1 cellular context compared by ENCODE assay signal in the genomic region with DNA sequence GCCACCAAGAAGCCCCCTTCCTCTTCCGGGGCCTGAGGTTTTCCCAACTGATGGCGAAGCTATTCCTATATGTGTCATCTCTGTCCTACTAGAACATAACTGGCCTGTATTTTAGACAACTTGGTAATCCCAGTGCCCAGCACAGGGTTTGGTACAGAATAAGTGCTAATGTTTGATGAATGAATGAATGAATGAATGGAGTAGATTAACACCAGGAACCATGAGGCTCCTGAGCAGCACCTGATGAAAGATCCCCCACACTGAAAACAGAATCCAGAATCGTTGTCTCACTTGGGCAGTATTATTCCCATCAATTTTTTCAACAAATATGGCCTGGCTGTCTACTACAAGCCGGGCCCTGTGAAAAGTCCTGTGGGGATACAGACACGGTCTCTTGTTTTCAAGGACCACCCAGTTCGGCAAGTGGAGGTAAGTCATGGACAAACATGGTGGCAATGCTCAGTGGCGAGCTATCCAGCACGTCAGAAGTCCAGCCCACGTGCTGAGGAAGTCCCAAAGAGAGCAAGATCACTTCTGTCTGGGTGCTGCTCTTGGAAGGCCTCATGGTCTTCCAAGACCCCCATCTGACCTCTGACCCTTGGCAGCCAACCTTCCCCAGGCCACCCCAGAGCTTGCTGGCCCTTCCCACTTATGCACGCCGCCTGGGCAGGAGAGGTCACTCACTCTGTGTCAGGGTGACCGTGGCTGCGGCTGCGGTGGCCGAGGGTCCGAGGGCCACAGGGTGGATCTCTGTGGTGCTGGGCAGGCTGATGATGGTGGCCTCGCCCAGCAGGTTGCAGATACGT.
TF ChIP-seq lines count a peak whose summit lies in the region.

No MANE protein-coding gene starts in this region.

TF ChIP-seq in H1, 55 proteins besides CTCF, POLR2A, EP300 and RAD21:
- no peak for TF ChIP-seq JUN (IDR thresholded peaks at IDR 0.05; ENCODE audit: low read depth, low read length)
- TF ChIP-seq SUZ12 (IDR thresholded peaks at IDR 0.05; ENCODE audit: low read length), result no peak
- TF ChIP-seq EZH2 (IDR thresholded peaks at IDR 0.05; ENCODE audit: low read depth, low read length, severe bottlenecking), result no peak
- TF ChIP-seq TCF12 (IDR thresholded peaks at IDR 0.05; ENCODE audit: low read depth, low read length), result no peak
- TF ChIP-seq, protein P1, sequence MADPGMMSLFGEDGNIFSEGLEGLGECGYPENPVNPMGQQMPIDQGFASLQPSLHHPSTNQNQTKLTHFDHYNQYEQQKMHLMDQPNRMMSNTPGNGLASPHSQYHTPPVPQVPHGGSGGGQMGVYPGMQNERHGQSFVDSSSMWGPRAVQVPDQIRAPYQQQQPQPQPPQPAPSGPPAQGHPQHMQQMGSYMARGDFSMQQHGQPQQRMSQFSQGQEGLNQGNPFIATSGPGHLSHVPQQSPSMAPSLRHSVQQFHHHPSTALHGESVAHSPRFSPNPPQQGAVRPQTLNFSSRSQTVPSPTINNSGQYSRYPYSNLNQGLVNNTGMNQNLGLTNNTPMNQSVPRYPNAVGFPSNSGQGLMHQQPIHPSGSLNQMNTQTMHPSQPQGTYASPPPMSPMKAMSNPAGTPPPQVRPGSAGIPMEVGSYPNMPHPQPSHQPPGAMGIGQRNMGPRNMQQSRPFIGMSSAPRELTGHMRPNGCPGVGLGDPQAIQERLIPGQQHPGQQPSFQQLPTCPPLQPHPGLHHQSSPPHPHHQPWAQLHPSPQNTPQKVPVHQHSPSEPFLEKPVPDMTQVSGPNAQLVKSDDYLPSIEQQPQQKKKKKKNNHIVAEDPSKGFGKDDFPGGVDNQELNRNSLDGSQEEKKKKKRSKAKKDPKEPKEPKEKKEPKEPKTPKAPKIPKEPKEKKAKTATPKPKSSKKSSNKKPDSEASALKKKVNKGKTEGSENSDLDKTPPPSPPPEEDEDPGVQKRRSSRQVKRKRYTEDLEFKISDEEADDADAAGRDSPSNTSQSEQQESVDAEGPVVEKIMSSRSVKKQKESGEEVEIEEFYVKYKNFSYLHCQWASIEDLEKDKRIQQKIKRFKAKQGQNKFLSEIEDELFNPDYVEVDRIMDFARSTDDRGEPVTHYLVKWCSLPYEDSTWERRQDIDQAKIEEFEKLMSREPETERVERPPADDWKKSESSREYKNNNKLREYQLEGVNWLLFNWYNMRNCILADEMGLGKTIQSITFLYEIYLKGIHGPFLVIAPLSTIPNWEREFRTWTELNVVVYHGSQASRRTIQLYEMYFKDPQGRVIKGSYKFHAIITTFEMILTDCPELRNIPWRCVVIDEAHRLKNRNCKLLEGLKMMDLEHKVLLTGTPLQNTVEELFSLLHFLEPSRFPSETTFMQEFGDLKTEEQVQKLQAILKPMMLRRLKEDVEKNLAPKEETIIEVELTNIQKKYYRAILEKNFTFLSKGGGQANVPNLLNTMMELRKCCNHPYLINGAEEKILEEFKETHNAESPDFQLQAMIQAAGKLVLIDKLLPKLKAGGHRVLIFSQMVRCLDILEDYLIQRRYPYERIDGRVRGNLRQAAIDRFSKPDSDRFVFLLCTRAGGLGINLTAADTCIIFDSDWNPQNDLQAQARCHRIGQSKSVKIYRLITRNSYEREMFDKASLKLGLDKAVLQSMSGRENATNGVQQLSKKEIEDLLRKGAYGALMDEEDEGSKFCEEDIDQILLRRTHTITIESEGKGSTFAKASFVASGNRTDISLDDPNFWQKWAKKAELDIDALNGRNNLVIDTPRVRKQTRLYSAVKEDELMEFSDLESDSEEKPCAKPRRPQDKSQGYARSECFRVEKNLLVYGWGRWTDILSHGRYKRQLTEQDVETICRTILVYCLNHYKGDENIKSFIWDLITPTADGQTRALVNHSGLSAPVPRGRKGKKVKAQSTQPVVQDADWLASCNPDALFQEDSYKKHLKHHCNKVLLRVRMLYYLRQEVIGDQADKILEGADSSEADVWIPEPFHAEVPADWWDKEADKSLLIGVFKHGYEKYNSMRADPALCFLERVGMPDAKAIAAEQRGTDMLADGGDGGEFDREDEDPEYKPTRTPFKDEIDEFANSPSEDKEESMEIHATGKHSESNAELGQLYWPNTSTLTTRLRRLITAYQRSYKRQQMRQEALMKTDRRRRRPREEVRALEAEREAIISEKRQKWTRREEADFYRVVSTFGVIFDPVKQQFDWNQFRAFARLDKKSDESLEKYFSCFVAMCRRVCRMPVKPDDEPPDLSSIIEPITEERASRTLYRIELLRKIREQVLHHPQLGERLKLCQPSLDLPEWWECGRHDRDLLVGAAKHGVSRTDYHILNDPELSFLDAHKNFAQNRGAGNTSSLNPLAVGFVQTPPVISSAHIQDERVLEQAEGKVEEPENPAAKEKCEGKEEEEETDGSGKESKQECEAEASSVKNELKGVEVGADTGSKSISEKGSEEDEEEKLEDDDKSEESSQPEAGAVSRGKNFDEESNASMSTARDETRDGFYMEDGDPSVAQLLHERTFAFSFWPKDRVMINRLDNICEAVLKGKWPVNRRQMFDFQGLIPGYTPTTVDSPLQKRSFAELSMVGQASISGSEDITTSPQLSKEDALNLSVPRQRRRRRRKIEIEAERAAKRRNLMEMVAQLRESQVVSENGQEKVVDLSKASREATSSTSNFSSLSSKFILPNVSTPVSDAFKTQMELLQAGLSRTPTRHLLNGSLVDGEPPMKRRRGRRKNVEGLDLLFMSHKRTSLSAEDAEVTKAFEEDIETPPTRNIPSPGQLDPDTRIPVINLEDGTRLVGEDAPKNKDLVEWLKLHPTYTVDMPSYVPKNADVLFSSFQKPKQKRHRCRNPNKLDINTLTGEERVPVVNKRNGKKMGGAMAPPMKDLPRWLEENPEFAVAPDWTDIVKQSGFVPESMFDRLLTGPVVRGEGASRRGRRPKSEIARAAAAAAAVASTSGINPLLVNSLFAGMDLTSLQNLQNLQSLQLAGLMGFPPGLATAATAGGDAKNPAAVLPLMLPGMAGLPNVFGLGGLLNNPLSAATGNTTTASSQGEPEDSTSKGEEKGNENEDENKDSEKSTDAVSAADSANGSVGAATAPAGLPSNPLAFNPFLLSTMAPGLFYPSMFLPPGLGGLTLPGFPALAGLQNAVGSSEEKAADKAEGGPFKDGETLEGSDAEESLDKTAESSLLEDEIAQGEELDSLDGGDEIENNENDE (IDR thresholded peaks at IDR 0.05; ENCODE audit: insufficient replicate concordance, low read length), result no peak
- TF ChIP-seq SP2 (IDR thresholded peaks at IDR 0.05; ENCODE audit: low read length), result no peak
- TF ChIP-seq NRF1 (IDR thresholded peaks at IDR 0.05; ENCODE audit: low read depth, low read length), result no peak
- no peak for TF ChIP-seq ZNF274 (IDR thresholded peaks at IDR 0.05; ENCODE audit: borderline replicate concordance, extremely low read depth, low read length)
- TF ChIP-seq, protein P2, sequence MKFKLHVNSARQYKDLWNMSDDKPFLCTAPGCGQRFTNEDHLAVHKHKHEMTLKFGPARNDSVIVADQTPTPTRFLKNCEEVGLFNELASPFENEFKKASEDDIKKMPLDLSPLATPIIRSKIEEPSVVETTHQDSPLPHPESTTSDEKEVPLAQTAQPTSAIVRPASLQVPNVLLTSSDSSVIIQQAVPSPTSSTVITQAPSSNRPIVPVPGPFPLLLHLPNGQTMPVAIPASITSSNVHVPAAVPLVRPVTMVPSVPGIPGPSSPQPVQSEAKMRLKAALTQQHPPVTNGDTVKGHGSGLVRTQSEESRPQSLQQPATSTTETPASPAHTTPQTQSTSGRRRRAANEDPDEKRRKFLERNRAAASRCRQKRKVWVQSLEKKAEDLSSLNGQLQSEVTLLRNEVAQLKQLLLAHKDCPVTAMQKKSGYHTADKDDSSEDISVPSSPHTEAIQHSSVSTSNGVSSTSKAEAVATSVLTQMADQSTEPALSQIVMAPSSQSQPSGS (IDR thresholded peaks at IDR 0.05; ENCODE audit: low read length), result no peak
- TF ChIP-seq SIX5 (IDR thresholded peaks at IDR 0.05; ENCODE audit: low read depth, low read length), result no peak
TF ChIP-seq in H1: peak in this region for 0.
